22 cellular contexts compared by ENCODE assay signal in the genomic region with DNA sequence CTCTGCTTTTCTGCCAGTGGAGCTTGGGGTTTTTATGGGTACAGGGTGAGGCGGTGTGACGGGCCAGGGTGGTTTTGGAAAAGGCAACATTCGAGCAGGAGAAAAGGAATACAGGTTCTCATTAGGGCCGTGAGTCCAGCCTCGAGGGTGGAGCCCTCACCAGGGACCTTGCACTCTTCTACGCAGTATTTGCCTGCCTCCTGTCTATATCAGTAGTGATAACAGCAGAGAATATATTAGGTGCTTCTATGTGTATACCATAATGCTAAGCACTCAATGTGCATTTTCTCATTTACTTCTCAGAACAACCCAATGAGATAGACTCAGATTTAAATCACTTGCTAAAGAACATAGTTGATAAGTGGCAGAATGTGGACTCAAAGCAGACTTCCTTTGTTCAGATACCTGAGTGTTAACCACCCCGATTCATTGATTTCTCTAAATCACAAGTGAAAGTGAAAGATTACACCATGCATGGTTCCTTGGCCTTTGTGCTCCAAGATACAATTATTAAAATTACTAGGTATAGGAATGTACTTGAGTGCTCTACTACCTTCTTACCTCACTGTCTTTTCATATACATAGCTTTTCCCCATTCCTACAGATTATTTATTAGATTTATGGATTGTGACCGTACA.
"Had no signal": no experiment of that assay in that cellular context is flagged by ENCODE, and none has a peak within 500 bp of the region (broad histone marks: within the 10 kb centered on the region; RNA-seq: fewer than 3 reads in every experiment).

No MANE protein-coding gene starts in this region.

- DNase-seq: cortex of kidney; effector CD4-positive, alpha-beta T cell; heart left ventricle; kidney; mesenchymal stem cell; midbrain; naive thymus-derived CD4-positive, alpha-beta T cell; nucleus accumbens; posterior cingulate gyrus; psoas muscle; right cardiac atrium; stimulated activated CD4-positive, alpha-beta T cell treated with anti-CD3 and anti-CD28 coated beads, Interleukin-15, amount 100 ng/mL, for 24 hours; stimulated activated CD4-positive, alpha-beta T cell treated with anti-CD3 and anti-CD28 coated beads, Interleukin-2, amount 100 ng/mL, for 48 hours; stimulated activated naive B cell treated with anti-CD40 and anti-IgM and Interleukin-4, amounts not matched to agents 10 μg/mL and 1 μg/mL and 100 μg/mL, for 72 hours; stimulated activated naive CD8-positive, alpha-beta T cell treated with anti-CD3 and anti-CD28 coated beads, Interleukin-15, amount 100 ng/mL, for 72 hours; transverse colon had no signal

- ATAC-seq: heart left ventricle; left lobe of liver; naive thymus-derived CD4-positive, alpha-beta T cell; psoas muscle; right cardiac atrium; stimulated activated naive B cell treated with anti-CD40 and anti-IgM and Interleukin-4, amounts not matched to agents 10 μg/mL and 1 μg/mL and 100 μg/mL, for 72 hours; stimulated activated naive CD8-positive, alpha-beta T cell treated with anti-CD3 and anti-CD28 coated beads, Interleukin-15, amount 100 ng/mL, for 72 hours had no signal

- H3K4me3 ChIP-seq: heart left ventricle, hepatocyte, psoas muscle, skin epidermis, suprapubic skin, transverse colon, vagina had no signal

- H2AFZ ChIP-seq: hepatocyte had no signal

- H3K36me3 ChIP-seq: heart left ventricle, suprapubic skin, transverse colon, vagina had no signal

- H3K79me2 ChIP-seq: hepatocyte had no signal

- H3K4me1 ChIP-seq: psoas muscle, suprapubic skin, transverse colon, vagina had no signal

- H3K27me3 ChIP-seq: heart left ventricle, hepatocyte, suprapubic skin, transverse colon, vagina had no signal

- H3K9me3 ChIP-seq: heart left ventricle, psoas muscle, suprapubic skin, transverse colon, vagina had no signal

- H3K27ac ChIP-seq: heart left ventricle, hepatocyte, psoas muscle, skin epidermis, suprapubic skin, transverse colon, vagina had no signal

- FAIRE-seq: frontal cortex, kidney had no signal

- H3K4me2 ChIP-seq: hepatocyte had no signal
